8 cellular contexts compared by ENCODE assay signal in the genomic region with DNA sequence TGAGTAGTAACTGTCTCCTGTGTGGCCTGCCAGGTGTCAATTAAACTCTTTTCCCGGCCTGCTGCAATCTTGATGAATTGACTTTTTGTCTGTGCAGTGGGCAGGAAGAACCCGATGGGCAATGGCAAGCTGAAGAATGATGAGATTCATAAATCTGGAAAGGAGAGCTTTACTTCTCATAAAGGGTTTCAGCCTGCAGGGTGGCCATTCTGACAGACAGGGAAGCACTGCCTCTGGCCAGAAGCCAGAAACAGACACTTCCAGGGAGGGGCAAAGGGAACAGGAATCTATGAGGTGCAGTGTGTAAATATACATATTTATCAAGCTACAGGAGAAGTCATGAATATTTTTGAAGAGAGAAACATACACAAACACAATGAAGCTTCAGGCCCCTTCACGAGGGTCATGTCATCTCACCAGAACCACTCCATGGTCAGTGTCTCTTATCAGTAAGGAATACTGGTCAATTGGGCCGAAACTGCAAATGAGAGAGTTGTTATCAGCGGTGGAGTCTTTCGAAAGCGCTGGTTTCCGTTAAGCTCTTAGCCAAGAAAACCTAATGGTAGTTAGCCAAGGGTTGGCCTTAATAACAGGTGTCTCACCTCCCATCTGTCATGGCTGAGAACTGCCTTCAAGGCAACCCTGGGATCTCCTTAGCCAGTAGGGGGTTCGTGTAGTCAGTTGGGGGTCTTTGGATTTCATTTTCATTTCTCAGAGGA. TPM values are rescaled to one million over a fixed set of nuclear protein-coding genes. Genes with fewer than 3 reads are reported as not detected.
DNase-seq lines count a peak whose midpoint lies in the region; ATAC-seq and TF ChIP-seq lines count a peak whose summit lies in the region.

No MANE protein-coding gene starts in this region.

- H3K27me3 ChIP-seq in adrenal gland, result no peaks in the 10 kb centered on the region
- H3K27me3 ChIP-seq in tibial artery, result no peaks in the 10 kb centered on the region

- peak overlapping the region; percentile 84 to 100 (median 99) for H3K27ac ChIP-seq in adrenal gland
- H3K27ac ChIP-seq in tibial artery, result peak overlapping the region; percentile 100

- DNase-seq in stimulated activated naive CD8-positive, alpha-beta T cell treated with anti-CD3 and anti-CD28 coated beads, Interleukin-15, Interleukin-2, amounts not matched to agents 100 U/mL and 50 U/mL, for 24 hours, result no peak
- DNase-seq in adrenal gland (peak in 5 of 7 donors; percentile 50 to 64 (median 56)), left colon (peak; percentile 69 to 78), tibial artery (peak in 1 of 2 donors; percentile 67)
- DNase-seq in stimulated activated CD4-positive, alpha-beta T cell treated with anti-CD3 and anti-CD28 coated beads, Interleukin-2, amount 100 ng/mL, for 24 hours, result no peak

- no peak for ATAC-seq in stimulated activated naive CD8-positive, alpha-beta T cell treated with anti-CD3 and anti-CD28 coated beads, Interleukin-15, Interleukin-2, amounts not matched to agents 100 U/mL and 50 U/mL, for 24 hours
- ATAC-seq in left colon (peak; percentile 25), HG02852 (IDR thresholded peaks at IDR 0.05; ENCODE audit: unreplicated experiment) (no peak), GM21576 (IDR thresholded peaks at IDR 0.05; ENCODE audit: unreplicated experiment) (no peak)

- peaks cover 30% of the 10 kb centered on the region for H3K4me1 Mint-ChIP-seq in stimulated activated naive CD8-positive, alpha-beta T cell treated with anti-CD3 and anti-CD28 coated beads, Interleukin-15, Interleukin-2, amounts not matched to agents 100 ng/mL and 50 ng/mL, for 24 hours (ENCODE audit: low read depth)

- H3K4me3 ChIP-seq in adrenal gland (peak overlapping the region in 1 of 4 donors; percentile 98), tibial artery (peak overlapping the region; percentile 83 to 88)

- no peaks in the 10 kb centered on the region for H3K27me3 Mint-ChIP-seq in stimulated activated naive CD8-positive, alpha-beta T cell treated with anti-CD3 and anti-CD28 coated beads, Interleukin-15, Interleukin-2, amounts not matched to agents 100 ng/mL and 50 ng/mL, for 24 hours

- no peaks in the 10 kb centered on the region for H3K9me3 Mint-ChIP-seq in stimulated activated naive CD8-positive, alpha-beta T cell treated with anti-CD3 and anti-CD28 coated beads, Interleukin-15, Interleukin-2, amounts not matched to agents 100 ng/mL and 50 ng/mL, for 24 hours

- H3K36me3 Mint-ChIP-seq in stimulated activated naive CD8-positive, alpha-beta T cell treated with anti-CD3 and anti-CD28 coated beads, Interleukin-15, Interleukin-2, amounts not matched to agents 100 ng/mL and 50 ng/mL, for 24 hours (ENCODE audit: low read depth), result peaks cover 5% of the 10 kb centered on the region

- TF ChIP-seq POLR2A in adrenal gland (IDR thresholded peaks at IDR 0.05), result no peak

- TF ChIP-seq CTCF in adrenal gland (IDR thresholded peaks at IDR 0.05) (no peak), tibial artery (IDR thresholded peaks at IDR 0.05) (no peak)

- H3K4me3 Mint-ChIP-seq in stimulated activated naive CD8-positive, alpha-beta T cell treated with anti-CD3 and anti-CD28 coated beads, Interleukin-15, Interleukin-2, amounts not matched to agents 100 ng/mL and 50 ng/mL, for 24 hours, result peak overlapping the region; percentile 85

- H3K27ac Mint-ChIP-seq in stimulated activated naive CD8-positive, alpha-beta T cell treated with anti-CD3 and anti-CD28 coated beads, Interleukin-15, Interleukin-2, amounts not matched to agents 100 ng/mL and 50 ng/mL, for 24 hours, result peak overlapping the region; percentile 94

- peaks cover 0 to 24% of the 10 kb centered on the region in 2 donors for H3K36me3 ChIP-seq in adrenal gland (replicated peaks in 1 of 2)
- H3K36me3 ChIP-seq in tibial artery, result peaks cover 9 to 23% (median 22%) of the 10 kb centered on the region in 3 donors

- intact Hi-C loops in adrenal gland (cut with DNase I) (no loop called here), left colon (cut with DNase I, micrococcal nuclease) (no loop called here), tibial artery (cut with DNase I; ENCODE audit: low total_unique reads) (loop anchor here (10.0 kb wide), 1 partner anchor 98 kb away; no protein-coding TSS in a partner anchor)

- WGBS in adrenal gland, 4 donors, result 44 to 65% (median 57%) methylated on average over 9 of the region's 9 CpGs

- H3K9me3 ChIP-seq in adrenal gland (replicated peaks in 1 of 3), result no peaks in the 10 kb centered on the region
- H3K9me3 ChIP-seq in tibial artery, result no peaks in the 10 kb centered on the region

- H3K4me1 ChIP-seq in adrenal gland (replicated peaks in 1 of 2), result peaks cover 10 to 30% of the 10 kb centered on the region in 2 donors
- peaks cover 0 to 23% (median 15%) of the 10 kb centered on the region in 4 donors for H3K4me1 ChIP-seq in tibial artery

RNA-seq across cellular contexts. Expression of a gene that starts 1.3 kb away (rescaled TPM):
- 10 to 100 TPM; 21.8 to 65.6 (median 55.1) TPM for total RNA-seq in adrenal gland
- 100 to 1,000 TPM in 2 of 3 donors, 10 to 100 TPM in 1; 26.3 to 198 (median 116) TPM for polyA plus RNA-seq in adrenal gland
- 10 to 100 TPM; 47.6 to 50.9 TPM for total RNA-seq in left colon

RNA-seq across cellular contexts. Expression of a gene that starts 6.7 kb away (rescaled TPM):
- total RNA-seq in adrenal gland (100 to 1,000 TPM in 3 of 8 donors, 10 to 100 TPM in 5; 53.7 to 160 (median 88.2) TPM), left colon (10 to 100 TPM; 60.8 to 77.8 TPM)
- 10 to 100 TPM; 38.9 to 73.9 (median 61.2) TPM for polyA plus RNA-seq in adrenal gland

RNA-seq across cellular contexts. Expression of a gene that starts 38.8 kb away (rescaled TPM):
- total RNA-seq in adrenal gland (100 to 1,000 TPM in 1 of 8 donors, 10 to 100 TPM in 7; 38.7 to 131 (median 56.8) TPM), left colon (10 to 100 TPM; 28.8 to 31.1 TPM)
- polyA plus RNA-seq in adrenal gland, result 10 to 100 TPM; 17.9 to 39.8 (median 34.1) TPM

RNA-seq across cellular contexts. Expression of a gene that starts 39.1 kb away (rescaled TPM):
- total RNA-seq in adrenal gland, result 100 to 1,000 TPM in 1 of 8 donors, 10 to 100 TPM in 7; 16.2 to 104 (median 43.8) TPM
- 100 to 1,000 TPM in 2 of 3 donors, 1 to 10 TPM in 1; 8.9 to 292 (median 198) TPM for polyA plus RNA-seq in adrenal gland
- 10 to 100 TPM; 27.7 to 32.0 TPM for total RNA-seq in left colon

Comparison
In these comparisons a context has a peak if more than half of its experiments do, and no peak if none do; other contexts are left out.
1. DNase-seq: peak in adrenal gland (5 of 7) and left colon (2 of 2); none in stimulated activated naive CD8-positive, alpha-beta T cell treated with anti-CD3 and anti-CD28 coated beads, Interleukin-15, Interleukin-2, amounts not matched to agents 100 U/mL and 50 U/mL, for 24 hours (single experiment) and stimulated activated CD4-positive, alpha-beta T cell treated with anti-CD3 and anti-CD28 coated beads, Interleukin-2, amount 100 ng/mL, for 24 hours (0 of 2).